In genomic region chr7:43108255-43109011, GRCh38 we compare ENCODE assay signal across 9 cellular contexts. TPM values are rescaled to one million over a fixed set of nuclear protein-coding genes. Genes with fewer than 3 reads are reported as not detected.
DNase-seq lines count a peak whose midpoint lies in the region; ATAC-seq, FAIRE-seq and TF ChIP-seq lines count a peak whose summit lies in the region.
"Had no signal": no experiment of that assay in that cellular context is flagged by ENCODE, and none has a peak within 500 bp of the region (broad histone marks: within the 10 kb centered on the region; RNA-seq: fewer than 3 reads in every experiment).

No MANE protein-coding gene starts in this region.

- no peak overlapping the region for H3K4me3 ChIP-seq in SJSA1
- no peak overlapping the region for H3K4me3 ChIP-seq in astrocyte (ENCODE audit: insufficient read depth, low read depth, low read length)
- H3K4me3 ChIP-seq in iPS-18a (ENCODE audit: low read length), result peak overlapping the region; percentile 49

- H3K27ac Mint-ChIP-seq in astrocyte (ENCODE audit: unreplicated experiment), result no peak overlapping the region
- H3K27ac Mint-ChIP-seq: effector memory CD8-positive, alpha-beta T cell had no signal

- DNase-seq in G401 (ENCODE audit: low spot score) (peak; percentile 80), SJSA1 (ENCODE audit: low read depth in 1 of 2, low spot score in 2 of 2) (peak; percentile 64 to 74), astrocyte (ENCODE audit: low read depth) (no peak), frontal cortex (ENCODE audit: low spot score in 2 of 2) (no peak)
- DNase-seq in stimulated activated CD4-positive, alpha-beta T cell treated with anti-CD3 and anti-CD28 coated beads, Interleukin-15, amount 100 ng/mL, for 48 hours (ENCODE audit: low read depth in 2 of 2), result peak; percentile 13 to 51

- H3K4me3 Mint-ChIP-seq in astrocyte (ENCODE audit: unreplicated experiment), result no peak overlapping the region
- H3K4me3 Mint-ChIP-seq: effector memory CD8-positive, alpha-beta T cell had no signal

- H3K27me3 ChIP-seq in SJSA1 (replicated peaks), result peaks cover 26% of the 10 kb centered on the region
- peaks cover 12% of the 10 kb centered on the region for H3K27me3 ChIP-seq in astrocyte (ENCODE audit: insufficient read depth, low read length)
- peaks cover 19% of the 10 kb centered on the region for H3K27me3 ChIP-seq in iPS-18a (ENCODE audit: control insufficient read depth, insufficient read depth, low read length)

- H3K9me3 ChIP-seq in SJSA1 (replicated peaks) (no peaks in the 10 kb centered on the region), astrocyte (ENCODE audit: insufficient read depth, low read depth, low read length) (no peaks in the 10 kb centered on the region), iPS-18a (ENCODE audit: control insufficient read depth, low read depth, low read length) (no peaks in the 10 kb centered on the region)

- H3K4me1 ChIP-seq in SJSA1 (replicated peaks) (peaks cover 10% of the 10 kb centered on the region), astrocyte (ENCODE audit: insufficient read depth, low read length) (peaks cover 3% of the 10 kb centered on the region), iPS-18a (ENCODE audit: control insufficient read depth, low read depth, low read length) (peaks cover 13% of the 10 kb centered on the region)

- in situ Hi-C loops in G401 (cut with HindIII; ENCODE audit: low sequenced_read_pairs), result no loop called here

- H3K9me3 Mint-ChIP-seq in astrocyte (ENCODE audit: unreplicated experiment), result peaks cover 4% of the 10 kb centered on the region
- H3K9me3 Mint-ChIP-seq: effector memory CD8-positive, alpha-beta T cell had no signal

- FAIRE-seq in astrocyte (lab: Jason Lieb, UNC) (no peak), frontal cortex (lab: Jason Lieb, UNC) (no peak)

- no peak overlapping the region for H2AFZ ChIP-seq in astrocyte (ENCODE audit: low read depth, low read length)

- peak; percentile 87 for TF ChIP-seq CTCF in astrocyte (IDR thresholded peaks at IDR 0.05; ENCODE audit: insufficient read depth, low read depth, low read length)

- H3K36me3 ChIP-seq in SJSA1 (no peaks in the 10 kb centered on the region), astrocyte (ENCODE audit: insufficient read depth, low read length) (no peaks in the 10 kb centered on the region), iPS-18a (ENCODE audit: control insufficient read depth, low read depth, low read length) (no peaks in the 10 kb centered on the region)

- H3K4me2 ChIP-seq in astrocyte (ENCODE audit: low read length), result no peak overlapping the region

- H3K9ac ChIP-seq in astrocyte (ENCODE audit: low read length) (no peak overlapping the region), iPS-18a (ENCODE audit: low read length) (peak overlapping the region; percentile 39)

- peaks cover 5% of the 10 kb centered on the region for H3K4me1 Mint-ChIP-seq in astrocyte (ENCODE audit: low read depth, unreplicated experiment)

- H3K27me3 Mint-ChIP-seq in astrocyte (ENCODE audit: low read depth, unreplicated experiment), result peaks cover 14% of the 10 kb centered on the region

- H4K20me1 ChIP-seq in astrocyte (ENCODE audit: insufficient read depth, low read length), result no peaks in the 10 kb centered on the region

- H3K27ac ChIP-seq in SJSA1 (no peak overlapping the region), astrocyte (ENCODE audit: low read depth, low read length) (no peak overlapping the region), iPS-18a (ENCODE audit: low read length) (peak overlapping the region; percentile 91)

- peaks cover 2% of the 10 kb centered on the region for H3K36me3 Mint-ChIP-seq in astrocyte (ENCODE audit: low read depth, unreplicated experiment)

- no peaks in the 10 kb centered on the region for H3K79me2 ChIP-seq in astrocyte (ENCODE audit: insufficient read depth, low read length)

- ATAC-seq in GM21390 (IDR thresholded peaks at IDR 0.05; ENCODE audit: unreplicated experiment) (peak; percentile 97), HG03575 (IDR thresholded peaks at IDR 0.05; ENCODE audit: extremely low read depth, insufficient number of reproducible peaks, low FRiP score, unreplicated experiment) (peak; percentile 84)
- ATAC-seq: effector memory CD8-positive, alpha-beta T cell had no signal

RNA-seq across cellular contexts. Expression of gene HECW1, which starts 4.0 kb away (rescaled TPM):
- not detected in 2 replicates for total RNA-seq in G401 (2014; rRNA removed; shearing (Covaris generic))
- 19.1 TPM in 2 replicates for total RNA-seq in SJSA1 (2014; rRNA removed; shearing (Covaris generic))
- 2.3 and 3.3 TPM in 2 replicates for total RNA-seq in astrocyte
- 41.6 TPM for total RNA-seq in frontal cortex

Comparison
In these comparisons a context has a peak if more than half of its experiments do, and no peak if none do; other contexts are left out.
1. DNase-seq: peak in G401 (single experiment), SJSA1 (2 of 2) and stimulated activated CD4-positive, alpha-beta T cell treated with anti-CD3 and anti-CD28 coated beads, Interleukin-15, amount 100 ng/mL, for 48 hours (2 of 2); none in astrocyte (single experiment) and frontal cortex (0 of 2).